Comparison of ENCODE assay signal across 34 cellular contexts in the genomic region with DNA sequence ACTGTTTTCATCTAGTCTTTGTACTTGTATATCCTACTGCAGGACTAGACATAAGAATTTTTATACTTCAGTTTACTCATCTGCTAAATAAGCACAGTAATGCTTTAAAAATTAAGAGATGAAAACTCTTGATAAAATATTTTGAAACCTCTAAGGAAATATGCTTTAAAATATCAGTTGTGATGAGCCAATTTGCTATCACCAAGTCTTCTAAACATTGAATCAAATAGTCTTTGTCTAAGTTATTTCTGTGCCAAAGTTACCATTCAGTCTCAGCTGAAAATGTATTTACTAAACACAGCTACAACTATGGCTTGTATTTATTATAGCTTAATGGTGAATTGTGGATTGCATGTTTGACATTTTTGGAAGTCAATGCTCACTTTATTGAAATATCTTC. TPM values are rescaled to one million over a fixed set of nuclear protein-coding genes. Genes with fewer than 3 reads are reported as not detected.
"Had no signal": no experiment of that assay in that cellular context is flagged by ENCODE, and none has a peak within 500 bp of the region (broad histone marks: within the 10 kb centered on the region; RNA-seq: fewer than 3 reads in every experiment).

No MANE protein-coding gene starts in this region.

- H3K9me3 ChIP-seq: adrenal gland, body of pancreas, breast epithelium had no signal

- H3K4me1 ChIP-seq: adrenal gland, breast epithelium had no signal

- H3K9me3 Mint-ChIP-seq: activated CD4-positive, alpha-beta memory T cell treated with anti-CD3 and anti-CD28 coated beads, Interleukin-2, amount 10 ng/mL, durations not matched to agents 7 days and 5 days; activated naive CD4-positive, alpha-beta T cell treated with anti-CD3 and anti-CD28 coated beads, Interleukin-2, amount 50 U/mL, for 24 hours; activated naive CD8-positive, alpha-beta T cell treated with anti-CD3 and anti-CD28 coated beads, Interleukin-2, amount 10 ng/mL, durations not matched to agents 7 days and 5 days; activated T-helper 17 cell treated with anti-CD3 and anti-CD28 coated beads, Interleukin-2, amount 50 U/mL, for 72 hours had no signal

- H3K27ac ChIP-seq: adrenal gland, body of pancreas, breast epithelium, KMS-11, RWPE1, WERI-Rb-1 had no signal

- H3K4me2 ChIP-seq: KMS-11 had no signal

- H3K27ac Mint-ChIP-seq: activated CD4-positive, alpha-beta memory T cell treated with anti-CD3 and anti-CD28 coated beads, Interleukin-2, amount 10 ng/mL, durations not matched to agents 7 days and 5 days; activated CD8-positive, alpha-beta memory T cell treated with anti-CD3 and anti-CD28 coated beads, Interleukin-2, amount 10 ng/mL, durations not matched to agents 7 days and 5 days; activated naive CD4-positive, alpha-beta T cell treated with anti-CD3 and anti-CD28 coated beads, Interleukin-2, amount 50 U/mL, for 24 hours; activated naive CD8-positive, alpha-beta T cell treated with anti-CD3 and anti-CD28 coated beads, Interleukin-2, amount 10 ng/mL, durations not matched to agents 7 days and 5 days; activated T-helper 17 cell treated with anti-CD3 and anti-CD28 coated beads, Interleukin-2, amount 50 U/mL, for 72 hours had no signal

- H3K36me3 ChIP-seq: adrenal gland, breast epithelium, WERI-Rb-1 had no signal

- H3K36me3 Mint-ChIP-seq: activated CD8-positive, alpha-beta memory T cell treated with anti-CD3 and anti-CD28 coated beads, Interleukin-2, amount 10 ng/mL, durations not matched to agents 7 days and 5 days; activated naive CD4-positive, alpha-beta T cell treated with anti-CD3 and anti-CD28 coated beads, Interleukin-2, amount 50 U/mL, for 24 hours; activated naive CD8-positive, alpha-beta T cell treated with anti-CD3 and anti-CD28 coated beads, Interleukin-2, amount 10 ng/mL, durations not matched to agents 7 days and 5 days had no signal

- H3K9ac ChIP-seq: KMS-11 had no signal

- ATAC-seq: activated CD8-positive, alpha-beta memory T cell treated with anti-CD3 and anti-CD28 coated beads, Interleukin-2, amount 10 ng/mL, durations not matched to agents 7 days and 5 days; activated T-helper 17 cell treated with anti-CD3 and anti-CD28 coated beads, Interleukin-2, amount 50 U/mL, for 72 hours; body of pancreas; Right ventricle myocardium inferior had no signal

- H3K4me3 ChIP-seq: adrenal gland, body of pancreas, breast epithelium had no signal

- H3K4me3 Mint-ChIP-seq: activated CD4-positive, alpha-beta memory T cell treated with anti-CD3 and anti-CD28 coated beads, Interleukin-2, amount 10 ng/mL, durations not matched to agents 7 days and 5 days; activated CD8-positive, alpha-beta memory T cell treated with anti-CD3 and anti-CD28 coated beads, Interleukin-2, amount 10 ng/mL, durations not matched to agents 7 days and 5 days; activated naive CD4-positive, alpha-beta T cell treated with anti-CD3 and anti-CD28 coated beads, Interleukin-2, amount 50 U/mL, for 24 hours; activated naive CD8-positive, alpha-beta T cell treated with anti-CD3 and anti-CD28 coated beads, Interleukin-2, amount 10 ng/mL, durations not matched to agents 7 days and 5 days; activated T-helper 17 cell treated with anti-CD3 and anti-CD28 coated beads, Interleukin-2, amount 50 U/mL, for 72 hours had no signal

- H3K27me3 ChIP-seq: adrenal gland, body of pancreas, breast epithelium had no signal

- H3K4me1 Mint-ChIP-seq: activated CD4-positive, alpha-beta memory T cell treated with anti-CD3 and anti-CD28 coated beads, Interleukin-2, amount 10 ng/mL, durations not matched to agents 7 days and 5 days; activated CD8-positive, alpha-beta memory T cell treated with anti-CD3 and anti-CD28 coated beads, Interleukin-2, amount 10 ng/mL, durations not matched to agents 7 days and 5 days; activated naive CD4-positive, alpha-beta T cell treated with anti-CD3 and anti-CD28 coated beads, Interleukin-2, amount 50 U/mL, for 24 hours; activated naive CD8-positive, alpha-beta T cell treated with anti-CD3 and anti-CD28 coated beads, Interleukin-2, amount 10 ng/mL, durations not matched to agents 7 days and 5 days; activated T-helper 17 cell treated with anti-CD3 and anti-CD28 coated beads, Interleukin-2, amount 50 U/mL, for 72 hours had no signal

- DNase-seq: activated CD4-positive, alpha-beta memory T cell treated with anti-CD3 and anti-CD28 coated beads, Interleukin-2, amount 10 ng/mL, durations not matched to agents 7 days and 5 days; activated CD4-positive, alpha-beta T cell treated with anti-CD3 and anti-CD28 coated beads for 1 hour; activated CD4-positive, alpha-beta T cell treated with anti-CD3 and anti-CD28 coated beads for 48 hours; activated CD4-positive, CD25-positive, alpha-beta regulatory T cell; activated CD8-positive, alpha-beta memory T cell treated with anti-CD3 and anti-CD28 coated beads for 24 hours; activated CD8-positive, alpha-beta memory T cell treated with anti-CD3 and anti-CD28 coated beads, Interleukin-2, amount 10 ng/mL, durations not matched to agents 7 days and 5 days; activated CD8-positive, alpha-beta memory T cell treated with anti-CD3 and anti-CD28 coated beads, Interleukin-2, amount 50 U/mL, for 48 hours; activated effector memory CD4-positive, alpha-beta T cell treated with anti-CD3 and anti-CD28 coated beads, Interleukin-2, amount 50 U/mL, for 16 hours; activated naive CD4-positive, alpha-beta T cell; activated naive CD8-positive, alpha-beta T cell treated with anti-CD3 and anti-CD28 coated beads, Interleukin-2, amount 10 ng/mL, durations not matched to agents 7 days and 5 days; activated T-cell treated with anti-CD3 and anti-CD28 coated beads, Interleukin-2, amount 50 U/mL, for 48 hours; adrenal gland; body of pancreas; MM.1S; NCI-H1092 treated with DMSO at 0.1 percent for 48 hours; NCI-H1417; NCI-H146; NCI-H187; NCI-H2029 treated with DMSO at 0.1 percent for 48 hours; NCI-H345; NCI-H524 treated with DMSO at 0.1 percent for 48 hours; SIG-M5; T1000; WERI-Rb-1 had no signal

RNA-seq across cellular contexts. Expression of gene RFPL4B, which starts 46.2 kb away (rescaled TPM):
- total RNA-seq: activated CD4-positive, alpha-beta memory T cell treated with anti-CD3 and anti-CD28 coated beads, Interleukin-2, amount 10 ng/mL, durations not matched to agents 7 days and 5 days; activated CD8-positive, alpha-beta memory T cell treated with anti-CD3 and anti-CD28 coated beads, Interleukin-2, amount 10 ng/mL, durations not matched to agents 7 days and 5 days; activated naive CD8-positive, alpha-beta T cell treated with anti-CD3 and anti-CD28 coated beads, Interleukin-2, amount 10 ng/mL, durations not matched to agents 7 days and 5 days; activated T-helper 17 cell treated with anti-CD3 and anti-CD28 coated beads, Interleukin-2, amount 50 U/mL, for 72 hours; adrenal gland; body of pancreas; breast epithelium; LHCN-M2; NCI-H460; Right ventricle myocardium inferior; T-helper 1 cell treated with Interleukin-12 subunit alpha and Interleukin-12 subunit beta and Interleukin-4 antibody, amounts not matched to agents 30 ng/mL and 1 ng/mL, for 36 hours; T-helper 2 cell treated with Interferon-gamma antibody and Interleukin-4, amounts not matched to agents 100 ng/mL and 5 ng/mL, for 36 hours had no signal
- polyA plus RNA-seq: adrenal gland had no signal

RNA-seq across cellular contexts. Expression of gene LAMA4, which starts 46.5 kb away (rescaled TPM):
- total RNA-seq: activated CD4-positive, alpha-beta memory T cell treated with anti-CD3 and anti-CD28 coated beads, Interleukin-2, amount 10 ng/mL, durations not matched to agents 7 days and 5 days; activated CD8-positive, alpha-beta memory T cell treated with anti-CD3 and anti-CD28 coated beads, Interleukin-2, amount 10 ng/mL, durations not matched to agents 7 days and 5 days; activated naive CD8-positive, alpha-beta T cell treated with anti-CD3 and anti-CD28 coated beads, Interleukin-2, amount 10 ng/mL, durations not matched to agents 7 days and 5 days; activated T-helper 17 cell treated with anti-CD3 and anti-CD28 coated beads, Interleukin-2, amount 50 U/mL, for 72 hours; NCI-H460; T-helper 1 cell treated with Interleukin-12 subunit alpha and Interleukin-12 subunit beta and Interleukin-4 antibody, amounts not matched to agents 30 ng/mL and 1 ng/mL, for 36 hours; T-helper 2 cell treated with Interferon-gamma antibody and Interleukin-4, amounts not matched to agents 100 ng/mL and 5 ng/mL, for 36 hours had no signal
